Comparison of ENCODE assay signal across 15 cellular contexts in the genomic region with DNA sequence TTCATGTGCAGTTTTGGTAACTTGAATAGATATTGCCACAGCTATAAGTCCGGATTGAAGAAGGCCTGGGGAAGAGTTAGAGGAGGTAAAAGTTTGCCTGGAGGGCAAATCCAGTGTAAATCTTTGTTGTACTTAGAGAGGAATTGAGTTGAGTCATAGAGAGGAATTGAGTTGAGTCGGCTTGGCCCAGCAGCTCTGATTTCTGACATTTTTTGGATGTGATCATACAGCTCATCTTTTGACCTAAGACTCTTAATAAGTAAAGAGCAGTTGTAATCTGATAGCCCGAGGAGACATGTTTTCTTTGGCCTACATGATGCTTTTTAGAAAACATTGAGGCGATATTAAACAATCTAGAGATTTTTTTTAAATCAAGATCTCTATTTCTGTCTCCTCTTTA. TPM values are rescaled to one million over a fixed set of nuclear protein-coding genes. Genes with fewer than 3 reads are reported as not detected.
DNase-seq lines count a peak whose midpoint lies in the region; TF ChIP-seq lines count a peak whose summit lies in the region.
"Had no signal": no experiment of that assay in that cellular context is flagged by ENCODE, and none has a peak within 500 bp of the region (broad histone marks: within the 10 kb centered on the region; RNA-seq: fewer than 3 reads in every experiment).

No MANE protein-coding gene starts in this region.

- H3K36me3 Mint-ChIP-seq in endothelial cell (ENCODE audit: low read depth, unreplicated experiment): peaks cover 4% of the 10 kb centered on the region

- H3K9me3 Mint-ChIP-seq in endothelial cell (ENCODE audit: unreplicated experiment): no peaks in the 10 kb centered on the region

- DNase-seq in EL: peak; percentile 98
- peak; percentile 77 for DNase-seq in RWPE1 (ENCODE audit: low spot score)
- peak; percentile 79 for DNase-seq in epithelial cell of esophagus (ENCODE audit: low read depth)
- peak; percentile 72 for DNase-seq in skeletal muscle cell (ENCODE audit: low read depth)
- DNase-seq in NK-92 (lab: John Stamatoyannopoulos, UW; ENCODE audit: unreplicated experiment): no peak
- DNase-seq in endothelial cell (ENCODE audit: low spot score): no peak
- DNase-seq in NCI-H524 treated with DMSO at 0.1 percent for 48 hours (lab: John Stamatoyannopoulos, UW): no peak
- DNase-seq in stimulated activated CD4-positive, alpha-beta T cell treated with anti-CD3 and anti-CD28 coated beads, Interleukin-15, amount 100 ng/mL, for 24 hours: no peak
- DNase-seq: activated CD4-positive, alpha-beta T cell treated with anti-CD3 and anti-CD28 coated beads, Interleukin-2, amount 50 U/mL, for 4 hours; activated gamma-delta T cell treated with Interleukin-2 at 50 U/mL for 16 hours; Calu3; NCI-H187 had no signal

- no peak overlapping the region for H3K27ac Mint-ChIP-seq in endothelial cell (ENCODE audit: unreplicated experiment)
- H3K27ac Mint-ChIP-seq: IgD-negative memory B cell had no signal

- H3K4me3 Mint-ChIP-seq in endothelial cell (ENCODE audit: unreplicated experiment): no peak overlapping the region

- TF ChIP-seq CTCF in RWPE1 (conservative IDR thresholded peaks at IDR 0.05; ENCODE audit: low read depth) (no peak), epithelial cell of esophagus (IDR thresholded peaks at IDR 0.05; ENCODE audit: insufficient read depth, low read depth, low read length, missing control alignments) (no peak), endothelial cell (IDR thresholded peaks at IDR 0.05; ENCODE audit: unreplicated experiment) (no peak)

- no peak overlapping the region for H3K27ac ChIP-seq in RWPE1

- H3K27me3 Mint-ChIP-seq in endothelial cell (ENCODE audit: unreplicated experiment): peaks cover 12% of the 10 kb centered on the region

- POLR2A ChIA-PET in RWPE1 (lab: Yijun Ruan, JAX; ENCODE audit: low non-redundant PET): no interaction called here

- H3K4me3 ChIP-seq in epithelial cell of esophagus (ENCODE audit: low read length) (no peak overlapping the region), skeletal muscle cell (ENCODE audit: low read depth, low read length) (no peak overlapping the region)
- H3K4me3 ChIP-seq: HAP-1, lung had no signal

- H3K4me1 Mint-ChIP-seq in endothelial cell (ENCODE audit: unreplicated experiment): peaks cover 24% of the 10 kb centered on the region

- CTCF ChIA-PET in RWPE1 (lab: Yijun Ruan, JAX): interaction anchor here (0.7 to 1.3 kb wide), 2 partner anchors 104 to 299 kb away, joined by 3 to 5 read pairs; no protein-coding TSS in a partner anchor

RNA-seq across cellular contexts. Expression of a gene that starts 3.9 kb away (rescaled TPM):
- 49.1 TPM for total RNA-seq in endothelial cell (ENCODE audit: unreplicated experiment)
- total RNA-seq: Calu3 had no signal

Comparison
In these comparisons a context has a peak if more than half of its experiments do, and no peak if none do; other contexts are left out.
1. DNase-seq: peak in EL (single experiment), RWPE1 (single experiment), epithelial cell of esophagus (single experiment) and skeletal muscle cell (single experiment); none in NK-92 (single experiment), endothelial cell (single experiment), NCI-H524 treated with DMSO at 0.1 percent for 48 hours (single experiment) and stimulated activated CD4-positive, alpha-beta T cell treated with anti-CD3 and anti-CD28 coated beads, Interleukin-15, amount 100 ng/mL, for 24 hours (single experiment).